30 cellular contexts compared by ENCODE assay signal in the genomic region with DNA sequence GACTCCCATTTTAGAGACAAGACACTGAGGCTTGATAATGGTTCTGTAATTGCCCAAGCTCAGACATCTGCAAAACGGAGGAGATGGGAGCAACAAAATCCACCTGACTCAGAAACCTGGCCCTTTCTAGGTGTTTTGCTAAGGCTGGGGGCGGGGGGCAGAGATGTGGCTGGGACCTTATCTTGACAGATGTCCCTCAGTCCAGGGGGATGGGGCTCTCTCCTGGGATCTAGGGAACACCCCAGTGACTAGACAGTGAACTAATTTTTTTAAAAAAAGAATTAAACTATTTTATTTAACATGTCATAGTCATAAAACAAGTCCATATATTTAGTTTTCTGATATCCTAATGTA. TPM values are rescaled to one million over a fixed set of nuclear protein-coding genes. Genes with fewer than 3 reads are reported as not detected.
"Had no signal": no experiment of that assay in that cellular context is flagged by ENCODE, and none has a peak within 500 bp of the region (broad histone marks: within the 10 kb centered on the region; RNA-seq: fewer than 3 reads in every experiment).

No MANE protein-coding gene starts in this region.

- H3K36me3 ChIP-seq: brain microvascular endothelial cell, esophagus muscularis mucosa, gastrocnemius medialis had no signal

- H3K27ac ChIP-seq: brain microvascular endothelial cell, foreskin keratinocyte, gastrocnemius medialis had no signal

- DNase-seq: activated CD4-positive, alpha-beta memory T cell treated with anti-CD3 and anti-CD28 coated beads, Interleukin-2, amount 10 ng/mL, durations not matched to agents 7 days and 5 days; activated CD4-positive, alpha-beta T cell treated with anti-CD3 and anti-CD28 coated beads for 1 hour; activated CD4-positive, alpha-beta T cell treated with anti-CD3 and anti-CD28 coated beads for 4 hours; activated CD4-positive, alpha-beta T cell treated with anti-CD3 and anti-CD28 coated beads, Interleukin-2, amount 10 ng/mL, durations not matched to agents 7 days and 5 days; activated CD4-positive, alpha-beta T cell treated with anti-CD3 and anti-CD28 coated beads, Interleukin-2, amount 50 U/mL, for 4 hours; activated CD8-positive, alpha-beta memory T cell treated with anti-CD3 and anti-CD28 coated beads, Interleukin-2, amount 50 U/mL, for 48 hours; activated gamma-delta T cell; activated naive CD4-positive, alpha-beta T cell; activated naive CD4-positive, alpha-beta T cell treated with anti-CD3 and anti-CD28 coated beads, Interleukin-2, amount 10 ng/mL, durations not matched to agents 7 days and 5 days; activated naive CD8-positive, alpha-beta T cell treated with anti-CD3 and anti-CD28 coated beads, Interleukin-2, amount 10 ng/mL, durations not matched to agents 7 days and 5 days; activated T-cell treated with anti-CD3 and anti-CD28 coated beads for 4 hours; activated T-cell treated with anti-CD3 and anti-CD28 coated beads, Interleukin-2, amount 50 U/mL, for 24 hours; activated T-cell treated with anti-CD3 and anti-CD28 coated beads, Interleukin-2, amount 50 U/mL, for 72 hours; amniotic stem cell; anterior cingulate cortex; brain microvascular endothelial cell; caudate nucleus; cortex of kidney; dermis blood vessel endothelial cell; effector CD4-positive, alpha-beta T cell; effector memory CD8-positive, alpha-beta T cell; erythroblast; foreskin keratinocyte; gastrocnemius medialis; glutamatergic neuron; T-helper 2 cell had no signal

- H3K9me3 ChIP-seq: esophagus muscularis mucosa, gastrocnemius medialis had no signal

- H3K27me3 ChIP-seq: brain microvascular endothelial cell, esophagus muscularis mucosa, foreskin keratinocyte, gastrocnemius medialis had no signal

- FAIRE-seq: astrocyte, bronchial epithelial cell, colon had no signal

- H3K4me3 ChIP-seq: esophagus muscularis mucosa, gastrocnemius medialis had no signal

RNA-seq across cellular contexts. Expression of a gene that starts 32.0 kb away (rescaled TPM):
- total RNA-seq: activated CD4-positive, alpha-beta T cell treated with anti-CD3 and anti-CD28 coated beads, Interleukin-2, amount 10 ng/mL, durations not matched to agents 7 days and 5 days; bronchial epithelial cell; dermis blood vessel endothelial cell had no signal
